ENCODE assay signal across 1 cellular context in the genomic region with DNA sequence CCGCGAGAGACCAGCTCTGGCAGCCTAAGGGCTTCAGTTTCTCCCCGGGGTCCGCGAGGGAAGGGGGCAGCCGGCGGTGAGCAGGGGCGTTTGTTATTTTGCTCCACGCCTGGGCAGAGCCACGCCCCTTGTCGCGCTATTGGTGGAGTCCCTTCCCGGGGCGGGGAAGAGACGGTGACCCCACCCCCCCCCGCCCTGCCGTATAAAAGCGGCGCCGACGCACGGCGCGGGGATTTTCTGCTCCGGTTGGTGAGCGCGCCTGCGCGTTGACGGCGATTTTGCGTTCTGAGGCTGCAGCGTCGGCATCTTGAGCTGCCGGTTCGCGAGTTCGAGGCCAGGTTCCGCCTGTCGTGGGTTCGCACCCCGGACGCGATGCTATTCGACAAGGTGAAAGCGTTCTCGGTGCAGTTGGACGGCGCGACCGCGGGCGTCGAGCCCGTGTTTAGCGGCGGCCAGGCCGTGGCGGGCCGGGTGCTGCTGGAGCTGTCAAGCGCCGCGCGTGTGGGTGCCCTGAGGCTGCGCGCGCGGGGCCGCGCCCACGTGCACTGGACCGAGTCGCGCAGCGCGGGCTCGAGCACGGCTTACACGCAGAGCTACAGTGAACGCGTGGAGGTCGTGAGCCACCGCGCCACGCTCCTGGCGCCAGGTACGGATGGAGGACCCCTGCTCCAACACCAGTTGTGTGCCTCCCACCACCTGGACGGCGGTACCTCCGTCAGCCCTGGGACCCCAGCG.
TF ChIP-seq lines count a peak whose summit lies in the region.

A gene (plus strand): TSS at position 232 of the 735 bp plus-strand sequence. CDS start 141 bp downstream, at position 373.

TF ChIP-seq in GM12878, 131 proteins besides CTCF, POLR2A, EP300 and RAD21 (continued from another document):
- TF ChIP-seq, protein P1, sequence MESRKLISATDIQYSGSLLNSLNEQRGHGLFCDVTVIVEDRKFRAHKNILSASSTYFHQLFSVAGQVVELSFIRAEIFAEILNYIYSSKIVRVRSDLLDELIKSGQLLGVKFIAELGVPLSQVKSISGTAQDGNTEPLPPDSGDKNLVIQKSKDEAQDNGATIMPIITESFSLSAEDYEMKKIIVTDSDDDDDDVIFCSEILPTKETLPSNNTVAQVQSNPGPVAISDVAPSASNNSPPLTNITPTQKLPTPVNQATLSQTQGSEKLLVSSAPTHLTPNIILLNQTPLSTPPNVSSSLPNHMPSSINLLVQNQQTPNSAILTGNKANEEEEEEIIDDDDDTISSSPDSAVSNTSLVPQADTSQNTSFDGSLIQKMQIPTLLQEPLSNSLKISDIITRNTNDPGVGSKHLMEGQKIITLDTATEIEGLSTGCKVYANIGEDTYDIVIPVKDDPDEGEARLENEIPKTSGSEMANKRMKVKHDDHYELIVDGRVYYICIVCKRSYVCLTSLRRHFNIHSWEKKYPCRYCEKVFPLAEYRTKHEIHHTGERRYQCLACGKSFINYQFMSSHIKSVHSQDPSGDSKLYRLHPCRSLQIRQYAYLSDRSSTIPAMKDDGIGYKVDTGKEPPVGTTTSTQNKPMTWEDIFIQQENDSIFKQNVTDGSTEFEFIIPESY (IDR thresholded peaks at IDR 0.05): peak; percentile 32; the same call in 1 of the 2 replicates
- TF ChIP-seq SIN3A (IDR thresholded peaks at IDR 0.05; ENCODE audit: low read depth, low read length): no peak
- no peak for TF ChIP-seq YBX1 (IDR thresholded peaks at IDR 0.05)
- TF ChIP-seq SREBF1 (IDR thresholded peaks at IDR 0.05; ENCODE audit: low read length): no peak
- no peak for TF ChIP-seq CEBPB (IDR thresholded peaks at IDR 0.05; ENCODE audit: borderline replicate concordance in 1 of 2, low read depth in 2 of 2, low read length in 2 of 2)
- peak; percentile 78; the same call in 1 of the 2 replicates for TF ChIP-seq LARP7 (IDR thresholded peaks at IDR 0.05)
- TF ChIP-seq SPI1 (IDR thresholded peaks at IDR 0.05; ENCODE audit: borderline replicate concordance, insufficient read depth, low read depth, low read length): no peak
- no peak for TF ChIP-seq ATF7 (IDR thresholded peaks at IDR 0.05; ENCODE audit: low read depth)
- TF ChIP-seq RUNX3 (IDR thresholded peaks at IDR 0.05; ENCODE audit: low read length): no peak
- TF ChIP-seq NRF1 (conservative IDR thresholded peaks at IDR 0.05; ENCODE audit: low read depth, low read length): peak; percentile 38
- no peak for TF ChIP-seq EZH2 (IDR thresholded peaks at IDR 0.05; ENCODE audit: borderline replicate concordance, control insufficient read depth, low read depth, low read length)
- TF ChIP-seq, protein P2, sequence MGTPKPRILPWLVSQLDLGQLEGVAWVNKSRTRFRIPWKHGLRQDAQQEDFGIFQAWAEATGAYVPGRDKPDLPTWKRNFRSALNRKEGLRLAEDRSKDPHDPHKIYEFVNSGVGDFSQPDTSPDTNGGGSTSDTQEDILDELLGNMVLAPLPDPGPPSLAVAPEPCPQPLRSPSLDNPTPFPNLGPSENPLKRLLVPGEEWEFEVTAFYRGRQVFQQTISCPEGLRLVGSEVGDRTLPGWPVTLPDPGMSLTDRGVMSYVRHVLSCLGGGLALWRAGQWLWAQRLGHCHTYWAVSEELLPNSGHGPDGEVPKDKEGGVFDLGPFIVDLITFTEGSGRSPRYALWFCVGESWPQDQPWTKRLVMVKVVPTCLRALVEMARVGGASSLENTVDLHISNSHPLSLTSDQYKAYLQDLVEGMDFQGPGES (IDR thresholded peaks at IDR 0.05): no peak
- TF ChIP-seq JUND (IDR thresholded peaks at IDR 0.05; ENCODE audit: low read depth, low read length): no peak
- TF ChIP-seq IKZF1 (conservative IDR thresholded peaks at IDR 0.05): peak; percentile 43; the same call in 1 of the 2 replicates
